In the genomic region with DNA sequence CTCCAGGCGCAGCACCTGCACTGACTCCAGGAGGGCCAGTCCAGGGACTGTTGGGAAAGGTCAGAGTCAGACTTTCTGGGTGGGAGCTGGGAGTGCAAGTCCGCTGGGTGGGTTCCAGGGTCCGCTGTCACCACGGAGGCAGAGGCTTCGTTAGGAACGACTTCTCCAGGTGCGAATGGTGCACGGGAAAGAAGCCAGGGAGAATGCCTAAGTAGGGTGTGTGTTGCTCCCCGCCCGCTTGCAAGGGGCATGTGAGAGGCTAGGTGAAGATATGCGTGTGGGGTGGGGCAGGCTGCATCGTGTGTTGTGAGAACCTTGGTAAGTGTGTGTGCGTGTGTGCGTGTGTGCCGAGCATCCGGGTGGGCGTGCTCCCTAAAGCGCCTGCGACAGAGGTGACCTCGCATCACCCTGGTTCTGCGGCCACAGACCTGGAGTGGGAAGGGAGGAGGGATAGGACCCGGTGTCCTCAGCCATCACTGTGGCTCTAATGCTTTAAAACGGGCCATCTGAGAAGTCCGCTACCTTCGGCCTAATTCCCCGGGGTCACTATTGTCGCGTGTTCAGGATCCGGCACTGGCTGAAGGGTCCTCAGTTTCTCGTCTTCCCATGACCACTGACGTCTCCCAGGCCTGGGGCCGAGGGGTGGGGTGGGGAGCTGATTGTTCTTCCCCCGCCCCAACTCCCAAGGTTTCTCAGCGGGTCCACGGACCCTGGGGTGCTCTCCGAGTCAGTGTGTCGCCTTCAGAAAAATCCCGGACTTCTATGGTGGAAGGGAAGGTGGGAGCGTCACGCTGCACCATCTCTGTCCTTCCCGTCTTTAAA, we compare ENCODE assay signal across 10 cellular contexts. TPM values are rescaled to one million over a fixed set of nuclear protein-coding genes. Genes with fewer than 3 reads are reported as not detected.
DNase-seq lines count a peak whose midpoint lies in the region; ATAC-seq, FAIRE-seq and TF ChIP-seq lines count a peak whose summit lies in the region.
"Had no signal": no experiment of that assay in that cellular context is flagged by ENCODE, and none has a peak within 500 bp of the region (broad histone marks: within the 10 kb centered on the region; RNA-seq: fewer than 3 reads in every experiment).

No MANE protein-coding gene starts in this region.

- peaks cover 99% of the 10 kb centered on the region for H3K27me3 Mint-ChIP-seq in T-helper 1 cell treated with Interleukin-12 subunit alpha and Interleukin-12 subunit beta and Interleukin-4 antibody, amounts not matched to agents 30 μg/mL and 1 μg/mL, for 36 hours (ENCODE audit: low read depth)

- FAIRE-seq in endothelial cell of umbilical vein (lab: Jason Lieb, UNC) (no peak), small intestine (lab: Jason Lieb, UNC) (no peak)

- no peaks in the 10 kb centered on the region for H3K4me1 ChIP-seq in RWPE2 (ENCODE audit: insufficient read depth, poor library complexity, severe bottlenecking)
- peaks cover 6% of the 10 kb centered on the region for H3K4me1 ChIP-seq in endothelial cell of umbilical vein (ENCODE audit: control insufficient read depth, extremely low read depth, insufficient read depth, low read length)
- H3K4me1 ChIP-seq in small intestine (ENCODE audit: control insufficient read depth in 2 of 2, insufficient read depth in 1 of 2, low read depth in 1 of 2, low read length in 1 of 2) = peaks cover 0 to 2% of the 10 kb centered on the region in 2 donors

- H3K36me3 ChIP-seq in RWPE2 (ENCODE audit: low read depth) (no peaks in the 10 kb centered on the region), endothelial cell of umbilical vein (ENCODE audit: control insufficient read depth in 2 of 2, extremely low read depth in 1 of 2, insufficient read depth in 2 of 2, low read length in 2 of 2) (no peaks in the 10 kb centered on the region), small intestine (ENCODE audit: control insufficient read depth in 2 of 2, insufficient read depth in 2 of 2, low read length in 2 of 2) (no peaks in the 10 kb centered on the region)

- no peaks in the 10 kb centered on the region for H4K20me1 ChIP-seq in endothelial cell of umbilical vein (replicated peaks; ENCODE audit: control insufficient read depth, extremely low read depth, insufficient read depth, low read length)

- peak; percentile 49 for ATAC-seq in RWPE2 (ENCODE audit: low read depth)

- H3K4me1 Mint-ChIP-seq in T-helper 1 cell treated with Interleukin-12 subunit alpha and Interleukin-12 subunit beta and Interleukin-4 antibody, amounts not matched to agents 30 μg/mL and 1 μg/mL, for 36 hours (ENCODE audit: low read depth) = peaks cover 38% of the 10 kb centered on the region

- 4 to 5% (median 5%) methylated on average over 39 to 41 of the region's 41 CpGs for WGBS in small intestine, 3 donors

- peak overlapping the region; percentile 40 for H3K4me3 Mint-ChIP-seq in T-helper 1 cell treated with Interleukin-12 subunit alpha and Interleukin-12 subunit beta and Interleukin-4 antibody, amounts not matched to agents 30 μg/mL and 1 μg/mL, for 36 hours

- no peaks in the 10 kb centered on the region for H3K9me1 ChIP-seq in endothelial cell of umbilical vein (replicated peaks; ENCODE audit: control insufficient read depth, extremely low read depth, insufficient read depth, low read length)

- peak overlapping the region; percentile 79 for H3K27ac Mint-ChIP-seq in T-helper 1 cell treated with Interleukin-12 subunit alpha and Interleukin-12 subunit beta and Interleukin-4 antibody, amounts not matched to agents 30 μg/mL and 1 μg/mL, for 36 hours

- H3K4me3 ChIP-seq in RWPE2 (ENCODE audit: severe bottlenecking) (no peak overlapping the region), endothelial cell of umbilical vein (replicated peaks in 1 of 3; ENCODE audit: insufficient read depth in 1 of 3, low read depth in 1 of 3, low read length in 3 of 3) (no peak overlapping the region), small intestine (ENCODE audit: low read depth in 1 of 2, low read length in 2 of 2) (no peak overlapping the region)

- H3K27ac ChIP-seq in RWPE2 (ENCODE audit: poor library complexity, severe bottlenecking) (no peak overlapping the region), endothelial cell of umbilical vein (ENCODE audit: insufficient read depth, low read depth, low read length) (no peak overlapping the region), small intestine (ENCODE audit: low read depth in 1 of 2, low read length in 1 of 2) (no peak overlapping the region)

- CTCF ChIA-PET in endothelial cell of umbilical vein (lab: Charles Lee) = interaction anchor here (0.6 to 1.4 kb wide), 11 partner anchors 8 to 84 kb away, joined by 3 to 8 read pairs (median 4); partner anchors contain the start of gene ACTR5

- H2AFZ ChIP-seq in endothelial cell of umbilical vein (ENCODE audit: low read depth, low read length) = no peak overlapping the region

- H3K9me3 Mint-ChIP-seq in T-helper 1 cell treated with Interleukin-12 subunit alpha and Interleukin-12 subunit beta and Interleukin-4 antibody, amounts not matched to agents 30 μg/mL and 1 μg/mL, for 36 hours = peaks cover 4% of the 10 kb centered on the region

- H3K79me2 ChIP-seq in endothelial cell of umbilical vein (ENCODE audit: control insufficient read depth, insufficient read depth, low read length) = no peaks in the 10 kb centered on the region

- intact Hi-C loops in endothelial cell of umbilical vein (cut with micrococcal nuclease) = no loop called here

- H3K9ac ChIP-seq in endothelial cell of umbilical vein (replicated peaks; ENCODE audit: extremely low read depth, insufficient read depth, low read length) = no peak overlapping the region

- DNase-seq in T-helper 1 cell (no peak), RWPE2 (ENCODE audit: low spot score) (peak; percentile 86), endothelial cell of umbilical vein (ENCODE audit: low read depth, low spot score) (no peak), small intestine (peak; percentile 63), iPS-NIHi11 (ENCODE audit: low spot score) (no peak), SKM-1 (lab: John Stamatoyannopoulos, UW; ENCODE audit: unreplicated experiment) (no peak), NCI-H226 (no peak)

- no TSS peak for BruUV-seq in endothelial cell of umbilical vein (replicated peaks; lab: Mats Ljungman, UMichigan)

- peaks cover 16% of the 10 kb centered on the region for H3K36me3 Mint-ChIP-seq in T-helper 1 cell treated with Interleukin-12 subunit alpha and Interleukin-12 subunit beta and Interleukin-4 antibody, amounts not matched to agents 30 μg/mL and 1 μg/mL, for 36 hours (ENCODE audit: low read depth)

- no peak overlapping the region for H3K4me2 ChIP-seq in endothelial cell of umbilical vein (ENCODE audit: insufficient read depth, low read length)

- H3K27me3 ChIP-seq in RWPE2 (ENCODE audit: insufficient read depth, poor library complexity, severe bottlenecking) = peaks cover 100% of the 10 kb centered on the region
- H3K27me3 ChIP-seq in endothelial cell of umbilical vein (ENCODE audit: control insufficient read depth in 2 of 2, insufficient read depth in 2 of 2, low read length in 2 of 2) = peaks cover 68 to 84% of the 10 kb centered on the region in 2 experiments
- peaks cover 21 to 68% of the 10 kb centered on the region in 2 donors for H3K27me3 ChIP-seq in small intestine (ENCODE audit: control insufficient read depth in 2 of 2, insufficient read depth in 2 of 2, low read length in 2 of 2)

- no peak for TF ChIP-seq POLR2A in endothelial cell of umbilical vein (IDR thresholded peaks at IDR 0.05; ENCODE audit: low read depth, low read length)

- POLR2A ChIA-PET in endothelial cell of umbilical vein (lab: Charles Lee) = no interaction called here

- dilution Hi-C loops in endothelial cell of umbilical vein (cut with MboI; ENCODE audit: extremely low pct_ligation_motif_present, low sequenced_read_pairs) = no loop called here

- TF ChIP-seq CTCF in RWPE2 (IDR thresholded peaks at IDR 0.05; ENCODE audit: poor library complexity, severe bottlenecking) (no peak), endothelial cell of umbilical vein (IDR thresholded peaks at IDR 0.05; ENCODE audit: extremely low read depth in 1 of 2, insufficient read depth in 1 of 2, low read depth in 1 of 2, low read length in 2 of 2) (no peak)

- H3K9me3 ChIP-seq in RWPE2 (ENCODE audit: severe bottlenecking) (no peaks in the 10 kb centered on the region), endothelial cell of umbilical vein (replicated peaks; ENCODE audit: control insufficient read depth, insufficient read depth, low read length) (no peaks in the 10 kb centered on the region), small intestine (ENCODE audit: control insufficient read depth, low read depth) (no peaks in the 10 kb centered on the region)

TF ChIP-seq in endothelial cell of umbilical vein, 7 proteins besides CTCF, POLR2A, EP300 and RAD21:
- peak; percentile 52 for TF ChIP-seq EZH2 (IDR thresholded peaks at IDR 0.05; ENCODE audit: borderline replicate concordance, low read depth, low read length, severe bottlenecking)
- TF ChIP-seq POLR2AphosphoS5 (IDR thresholded peaks at IDR 0.05; ENCODE audit: insufficient read depth, low read depth, low read length) = no peak

RNA-seq across cellular contexts. Expression of gene SLC32A1, which starts 6.1 kb away (rescaled TPM):
- not detected in 2 replicates for total RNA-seq in endothelial cell of umbilical vein
- 0.04 TPM in 1 of 2 replicates, not detected in the other for polyA plus RNA-seq in endothelial cell of umbilical vein
- polyA plus RNA-seq in endothelial cell of umbilical vein (2011; cell fraction: cytosol; rRNA removed) = not detected in 2 replicates
- not detected in 2 replicates for polyA plus RNA-seq in endothelial cell of umbilical vein (2011; cell fraction: nucleus; rRNA removed)
- not detected in 2 replicates for polyA plus RNA-seq in endothelial cell of umbilical vein (2012)
- not detected in 2 replicates for polyA minus RNA-seq in endothelial cell of umbilical vein
- not detected for polyA minus RNA-seq in endothelial cell of umbilical vein (2011; cell fraction: cytosol; rRNA and poly(A)+ RNA removed)
- not detected in 2 replicates for polyA minus RNA-seq in endothelial cell of umbilical vein (2011; cell fraction: nucleus; rRNA and poly(A)+ RNA removed)
- not detected for polyA plus RNA-seq in small intestine
- total RNA-seq: dermis microvascular lymphatic vessel endothelial cell, mucosa of gallbladder had no signal

RNA-seq across cellular contexts. Expression of gene ACTR5, which starts 17.9 kb away (rescaled TPM):
- total RNA-seq in endothelial cell of umbilical vein = 9.7 and 11.3 TPM in 2 replicates
- polyA plus RNA-seq in endothelial cell of umbilical vein (8.8 and 8.9 TPM in 2 replicates), small intestine (1 to 10 TPM; 4.7 to 7.8 (median 5.8) TPM)
- polyA plus RNA-seq in endothelial cell of umbilical vein (2011; cell fraction: cytosol; rRNA removed) = 8.8 and 9.3 TPM in 2 replicates
- 26.9 and 28.0 TPM in 2 replicates for polyA plus RNA-seq in endothelial cell of umbilical vein (2011; cell fraction: nucleus; rRNA removed)
- 7.5 and 8.5 TPM in 2 replicates for polyA plus RNA-seq in endothelial cell of umbilical vein (2012)
- 8.0 and 8.5 TPM in 2 replicates for polyA minus RNA-seq in endothelial cell of umbilical vein
- polyA minus RNA-seq in endothelial cell of umbilical vein (2011; cell fraction: cytosol; rRNA and poly(A)+ RNA removed) = 9.7 TPM
- 5.6 and 6.9 TPM in 2 replicates for polyA minus RNA-seq in endothelial cell of umbilical vein (2011; cell fraction: nucleus; rRNA and poly(A)+ RNA removed)

Comparison
In these comparisons a context has a peak if more than half of its experiments do, and no peak if none do; other contexts are left out.
1. DNase-seq: peak in RWPE2 (single experiment) and small intestine (single experiment); none in T-helper 1 cell (0 of 5), endothelial cell of umbilical vein (single experiment), iPS-NIHi11 (single experiment), SKM-1 (single experiment) and NCI-H226 (single experiment).